10 cellular contexts compared by ENCODE assay signal in the genomic region with DNA sequence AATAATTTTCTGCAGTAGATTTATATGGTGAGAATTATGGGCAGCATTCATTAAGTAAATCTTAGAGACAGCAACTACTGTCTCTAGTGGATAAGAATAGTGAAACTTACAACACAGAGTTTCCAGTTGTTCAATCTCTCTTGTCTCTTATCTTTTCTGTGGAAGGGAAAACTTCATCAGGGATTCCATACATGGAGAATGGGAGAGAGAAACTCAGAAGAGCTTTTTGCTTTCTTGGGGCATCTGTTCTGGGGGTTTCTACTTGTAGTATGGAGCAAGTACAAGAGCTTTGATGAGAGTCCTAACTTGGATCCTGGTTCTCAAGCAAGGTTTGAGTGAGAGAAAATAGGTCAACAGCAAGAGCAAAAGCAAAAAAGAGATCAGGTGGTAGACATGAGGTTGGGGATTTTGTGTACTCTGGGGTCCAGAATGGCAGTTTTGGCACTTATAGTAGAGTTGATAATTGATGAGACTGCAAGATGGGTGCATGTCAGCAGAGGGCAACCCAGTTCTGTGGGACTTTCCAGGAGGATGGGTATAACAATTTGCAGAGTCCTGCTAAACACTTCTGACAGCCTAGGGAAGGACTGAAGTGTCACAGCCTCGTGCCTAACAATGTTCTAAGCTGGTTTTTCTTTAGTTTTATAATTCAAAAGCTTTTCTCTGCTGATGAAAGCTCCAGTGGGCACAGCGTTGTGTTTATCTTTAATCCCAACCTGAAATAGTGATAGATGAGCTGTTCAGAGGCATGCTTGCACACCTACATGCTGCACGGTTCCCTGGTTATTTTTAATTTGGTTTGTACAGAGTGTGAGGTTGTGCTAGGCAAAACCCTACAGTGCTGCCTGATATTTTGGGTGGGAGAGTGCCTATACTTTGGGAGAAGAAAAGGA. TPM values are rescaled to one million over a fixed set of nuclear protein-coding genes. Genes with fewer than 3 reads are reported as not detected.
DNase-seq lines count a peak whose midpoint lies in the region; FAIRE-seq and TF ChIP-seq lines count a peak whose summit lies in the region.
"Had no signal": no experiment of that assay in that cellular context is flagged by ENCODE, and none has a peak within 500 bp of the region (broad histone marks: within the 10 kb centered on the region; RNA-seq: fewer than 3 reads in every experiment).

No MANE protein-coding gene starts in this region.

- H3K4me1 ChIP-seq in A673 (ENCODE audit: insufficient read depth, low read length, poor library complexity, severe bottlenecking) = peaks cover 13% of the 10 kb centered on the region
- H3K4me1 ChIP-seq: prostate gland had no signal

- CTCF ChIA-PET in A673 (lab: Charles Lee) = interaction anchor here (1.3 kb wide), 1 partner anchor 25 kb away, joined by 5 read pairs; no protein-coding TSS in a partner anchor

- no peaks in the 10 kb centered on the region for H3K27me3 ChIP-seq in A673 (replicated peaks; ENCODE audit: insufficient read depth, low read depth, low read length, poor library complexity)
- H3K27me3 ChIP-seq: esophagus muscularis mucosa had no signal

- DNase-seq in A673 (ENCODE audit: low spot score) (peak; percentile 23), GM18507 (ENCODE audit: extremely low spot score, insufficient read length, low read depth) (no peak), NAMALWA (ENCODE audit: low spot score) (peak; percentile 33), dermis blood vessel endothelial cell (peak; percentile 9), Ammon's horn (ENCODE audit: low spot score) (no peak), NCI-H187 (lab: John Stamatoyannopoulos, UW) (no peak), NCI-H2171 treated with DMSO at 0.1 percent for 48 hours (lab: John Stamatoyannopoulos, UW) (no peak), lower leg skin (ENCODE audit: low spot score in 2 of 2) (no peak)

- H3K4me3 ChIP-seq in A673 (ENCODE audit: low read depth, low read length, poor library complexity, severe bottlenecking) (no peak overlapping the region), lower leg skin (ENCODE audit: low read depth, poor library complexity, severe bottlenecking) (no peak overlapping the region)
- H3K4me3 ChIP-seq: esophagus muscularis mucosa, prostate gland had no signal

- intact Hi-C loops in A673 (cut with micrococcal nuclease; ENCODE audit: unreplicated experiment) (no loop called here), lower leg skin (cut with DNase I; ENCODE audit: low total_unique reads) (no loop called here)

- H3K27ac ChIP-seq in A673 (ENCODE audit: low read depth, low read length, poor library complexity, severe bottlenecking) = no peak overlapping the region
- H3K27ac ChIP-seq: esophagus muscularis mucosa, prostate gland had no signal

- H3K9me3 ChIP-seq in A673 (ENCODE audit: low read depth, low read length, poor library complexity, severe bottlenecking) = no peaks in the 10 kb centered on the region
- H3K9me3 ChIP-seq: esophagus muscularis mucosa, prostate gland had no signal

- TF ChIP-seq POLR2A in lower leg skin (IDR thresholded peaks at IDR 0.05) = no peak

- no TSS peak for BruUV-seq in A673 (replicated peaks; lab: Mats Ljungman, UMichigan)

- TF ChIP-seq CTCF in A673 (conservative IDR thresholded peaks at IDR 0.05; ENCODE audit: low read depth, low read length) (peak; percentile 39), lower leg skin (IDR thresholded peaks at IDR 0.05) (no peak)

- FAIRE-seq in GM18507 (lab: Jason Lieb, UNC) = peak; percentile 54

- POLR2A ChIA-PET in A673 (lab: Charles Lee; ENCODE audit: low non-redundant PET) = no interaction called here

- 79 to 87% methylated on average over 3 of the region's 3 CpGs for WGBS in lower leg skin, 2 donors

- H3K36me3 ChIP-seq in A673 (ENCODE audit: insufficient read depth, low read length, poor library complexity, severe bottlenecking) = no peaks in the 10 kb centered on the region
- H3K36me3 ChIP-seq: prostate gland had no signal

RNA-seq across cellular contexts. Expression of gene STRIP2, which starts 32.0 kb away (rescaled TPM):
- 9.1 and 10.7 TPM in 2 replicates for total RNA-seq in A673 (2021)
- total RNA-seq in dermis blood vessel endothelial cell = 2.7 and 6.1 TPM in 2 replicates
- total RNA-seq in lower leg skin = 1 to 10 TPM in 2 of 4 donors, under 1 TPM in 2; 0.30 to 1.4 (median 0.79) TPM

Comparison
In these comparisons a context has a peak if more than half of its experiments do, and no peak if none do; other contexts are left out.
1. DNase-seq: peak in A673 (single experiment), NAMALWA (single experiment) and dermis blood vessel endothelial cell (single experiment); none in GM18507 (single experiment), Ammon's horn (single experiment), NCI-H187 (0 of 2), NCI-H2171 treated with DMSO at 0.1 percent for 48 hours (single experiment) and lower leg skin (0 of 2).